8 cellular contexts compared by ENCODE assay signal in genomic region chr7:141073173-141073640, GRCh38. TPM values are rescaled to one million over a fixed set of nuclear protein-coding genes. Genes with fewer than 3 reads are reported as not detected.
DNase-seq lines count a peak whose midpoint lies in the region; ATAC-seq, FAIRE-seq and TF ChIP-seq lines count a peak whose summit lies in the region.

No MANE protein-coding gene starts in this region.

- H3K27ac ChIP-seq in GM23338 (ENCODE audit: low read depth) (no peak overlapping the region), muscle layer of colon (ENCODE audit: low read depth, low read length) (no peak overlapping the region)

- DNase-seq in AG08396 (ENCODE audit: low spot score) (peak; percentile 81), GM23338 (ENCODE audit: low spot score) (peak; percentile 78), erythroblast (lab: John Stamatoyannopoulos, UW) (peak; percentile 4 to 18), urothelium cell line (ENCODE audit: low spot score) (peak; percentile 54)

- TF ChIP-seq POLR2A in erythroblast (IDR thresholded peaks at IDR 0.05; ENCODE audit: low read length): no peak

- no peak overlapping the region for H3K9ac ChIP-seq in muscle layer of colon (ENCODE audit: low read length)

- H3K36me3 ChIP-seq in GM23338 (ENCODE audit: insufficient read depth) (no peaks in the 10 kb centered on the region), muscle layer of colon (ENCODE audit: insufficient read depth, low read length) (no peaks in the 10 kb centered on the region)

- peaks cover 11% of the 10 kb centered on the region; the same call in 1 of the 2 replicates for H3F3A ChIP-seq in GM23338 (replicated peaks; ENCODE audit: low read depth)

- peaks cover 37% of the 10 kb centered on the region for H3K27me3 ChIP-seq in GM23338 (ENCODE audit: insufficient read depth)
- peaks cover 5 to 38% of the 10 kb centered on the region in 2 donors for H3K27me3 ChIP-seq in muscle layer of colon (ENCODE audit: control insufficient read depth in 1 of 2, insufficient read depth in 2 of 2, low read length in 2 of 2)

- H3K4me3 Mint-ChIP-seq in GM23338: peak overlapping the region; percentile 84

- peaks cover 16% of the 10 kb centered on the region for H3K4me1 Mint-ChIP-seq in GM23338

- H3K9me3 Mint-ChIP-seq in GM23338: peaks cover 6% of the 10 kb centered on the region; the same call in 2 of the 3 replicates

- no peak overlapping the region for H3K27ac Mint-ChIP-seq in GM23338

- TF ChIP-seq CTCF in GM23338 (conservative IDR thresholded peaks at IDR 0.05; ENCODE audit: low read depth in 2 of 2) (no peak), WI38 (IDR thresholded peaks at IDR 0.05; ENCODE audit: low read depth, low read length) (no peak)

- FAIRE-seq in urothelium cell line (lab: Jason Lieb, UNC): no peak

- H3K4me1 ChIP-seq in GM23338 (ENCODE audit: insufficient read depth) (peaks cover 37% of the 10 kb centered on the region), muscle layer of colon (ENCODE audit: insufficient read depth, low read length) (no peaks in the 10 kb centered on the region)

- H3K4me3 ChIP-seq in GM23338: peak overlapping the region; percentile 90
- peak overlapping the region; percentile 72 for H3K4me3 ChIP-seq in WI38 (ENCODE audit: low read depth, low read length)
- H3K4me3 ChIP-seq in muscle layer of colon (ENCODE audit: low read depth in 1 of 2, low read length in 2 of 2): peak overlapping the region; percentile 65 to 81

- H3K9me2 ChIP-seq in GM23338 (ENCODE audit: insufficient read depth): no peaks in the 10 kb centered on the region

- peaks cover 4% of the 10 kb centered on the region for H3K36me3 Mint-ChIP-seq in GM23338 (ENCODE audit: low read depth)

- peak; percentile 60 for ATAC-seq in GM23338
- no peak for ATAC-seq in GM21367 (IDR thresholded peaks at IDR 0.05; ENCODE audit: unreplicated experiment)
- no peak for ATAC-seq in HG03280 (IDR thresholded peaks at IDR 0.05; ENCODE audit: unreplicated experiment)

- peaks cover 36% of the 10 kb centered on the region for H3K79me2 ChIP-seq in GM23338 (replicated peaks; ENCODE audit: insufficient read depth)

- peaks cover 41% of the 10 kb centered on the region for H3K27me3 Mint-ChIP-seq in GM23338 (ENCODE audit: insufficient read depth, low read depth, poor library complexity)

- peaks cover 4% of the 10 kb centered on the region for H4K20me1 ChIP-seq in GM23338 (replicated peaks; ENCODE audit: insufficient read depth)

- peak overlapping the region; percentile 93 for H3K4me2 ChIP-seq in GM23338

- H3K9me3 ChIP-seq in muscle layer of colon (ENCODE audit: low read length): no peaks in the 10 kb centered on the region

- peak overlapping the region; percentile 84 for H2AFZ ChIP-seq in GM23338

TF ChIP-seq in GM23338, 12 proteins besides CTCF, POLR2A, EP300 and RAD21:
- no peak for TF ChIP-seq ZNF114 (CRISPR knock-in tag; IDR thresholded peaks at IDR 0.05)
- peak; percentile 34; the same call in 1 of the 2 replicates for TF ChIP-seq CREB1 (CRISPR knock-in tag; IDR thresholded peaks at IDR 0.05; ENCODE audit: low read depth)
- TF ChIP-seq, protein P1, sequence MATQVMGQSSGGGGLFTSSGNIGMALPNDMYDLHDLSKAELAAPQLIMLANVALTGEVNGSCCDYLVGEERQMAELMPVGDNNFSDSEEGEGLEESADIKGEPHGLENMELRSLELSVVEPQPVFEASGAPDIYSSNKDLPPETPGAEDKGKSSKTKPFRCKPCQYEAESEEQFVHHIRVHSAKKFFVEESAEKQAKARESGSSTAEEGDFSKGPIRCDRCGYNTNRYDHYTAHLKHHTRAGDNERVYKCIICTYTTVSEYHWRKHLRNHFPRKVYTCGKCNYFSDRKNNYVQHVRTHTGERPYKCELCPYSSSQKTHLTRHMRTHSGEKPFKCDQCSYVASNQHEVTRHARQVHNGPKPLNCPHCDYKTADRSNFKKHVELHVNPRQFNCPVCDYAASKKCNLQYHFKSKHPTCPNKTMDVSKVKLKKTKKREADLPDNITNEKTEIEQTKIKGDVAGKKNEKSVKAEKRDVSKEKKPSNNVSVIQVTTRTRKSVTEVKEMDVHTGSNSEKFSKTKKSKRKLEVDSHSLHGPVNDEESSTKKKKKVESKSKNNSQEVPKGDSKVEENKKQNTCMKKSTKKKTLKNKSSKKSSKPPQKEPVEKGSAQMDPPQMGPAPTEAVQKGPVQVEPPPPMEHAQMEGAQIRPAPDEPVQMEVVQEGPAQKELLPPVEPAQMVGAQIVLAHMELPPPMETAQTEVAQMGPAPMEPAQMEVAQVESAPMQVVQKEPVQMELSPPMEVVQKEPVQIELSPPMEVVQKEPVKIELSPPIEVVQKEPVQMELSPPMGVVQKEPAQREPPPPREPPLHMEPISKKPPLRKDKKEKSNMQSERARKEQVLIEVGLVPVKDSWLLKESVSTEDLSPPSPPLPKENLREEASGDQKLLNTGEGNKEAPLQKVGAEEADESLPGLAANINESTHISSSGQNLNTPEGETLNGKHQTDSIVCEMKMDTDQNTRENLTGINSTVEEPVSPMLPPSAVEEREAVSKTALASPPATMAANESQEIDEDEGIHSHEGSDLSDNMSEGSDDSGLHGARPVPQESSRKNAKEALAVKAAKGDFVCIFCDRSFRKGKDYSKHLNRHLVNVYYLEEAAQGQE (IDR thresholded peaks at IDR 0.05; ENCODE audit: unreplicated experiment): peak; percentile 83

RNA-seq across cellular contexts. Expression of gene TMEM178B, which starts 0.7 kb away (rescaled TPM):
- total RNA-seq in GM23338 (2014; rRNA removed; shearing (Covaris generic)): 9.4 and 15.6 TPM in 2 replicates
- polyA plus RNA-seq in GM23338 (2016; fragmentation: Nextera tagmentation; extraction: Ambion mirVana): 2.9 and 4.9 TPM in 2 replicates

RNA-seq across cellular contexts. Expression of gene MRPS33, which starts 58.5 kb away (rescaled TPM):
- 23.1 and 35.0 TPM in 2 replicates for total RNA-seq in GM23338 (2014; rRNA removed; shearing (Covaris generic))
- 134 and 140 TPM in 2 replicates for polyA plus RNA-seq in GM23338 (2016; fragmentation: Nextera tagmentation; extraction: Ambion mirVana)

Comparison
In these comparisons a context has a peak if more than half of its experiments do, and no peak if none do; other contexts are left out.
1. DNase-seq: peak in every context shown above with its lines; median percentile 81 in AG08396; 78 in GM23338; 54 in urothelium cell line; 11 in erythroblast.